ENCODE assay signal across 1 cellular context in the genomic region with DNA sequence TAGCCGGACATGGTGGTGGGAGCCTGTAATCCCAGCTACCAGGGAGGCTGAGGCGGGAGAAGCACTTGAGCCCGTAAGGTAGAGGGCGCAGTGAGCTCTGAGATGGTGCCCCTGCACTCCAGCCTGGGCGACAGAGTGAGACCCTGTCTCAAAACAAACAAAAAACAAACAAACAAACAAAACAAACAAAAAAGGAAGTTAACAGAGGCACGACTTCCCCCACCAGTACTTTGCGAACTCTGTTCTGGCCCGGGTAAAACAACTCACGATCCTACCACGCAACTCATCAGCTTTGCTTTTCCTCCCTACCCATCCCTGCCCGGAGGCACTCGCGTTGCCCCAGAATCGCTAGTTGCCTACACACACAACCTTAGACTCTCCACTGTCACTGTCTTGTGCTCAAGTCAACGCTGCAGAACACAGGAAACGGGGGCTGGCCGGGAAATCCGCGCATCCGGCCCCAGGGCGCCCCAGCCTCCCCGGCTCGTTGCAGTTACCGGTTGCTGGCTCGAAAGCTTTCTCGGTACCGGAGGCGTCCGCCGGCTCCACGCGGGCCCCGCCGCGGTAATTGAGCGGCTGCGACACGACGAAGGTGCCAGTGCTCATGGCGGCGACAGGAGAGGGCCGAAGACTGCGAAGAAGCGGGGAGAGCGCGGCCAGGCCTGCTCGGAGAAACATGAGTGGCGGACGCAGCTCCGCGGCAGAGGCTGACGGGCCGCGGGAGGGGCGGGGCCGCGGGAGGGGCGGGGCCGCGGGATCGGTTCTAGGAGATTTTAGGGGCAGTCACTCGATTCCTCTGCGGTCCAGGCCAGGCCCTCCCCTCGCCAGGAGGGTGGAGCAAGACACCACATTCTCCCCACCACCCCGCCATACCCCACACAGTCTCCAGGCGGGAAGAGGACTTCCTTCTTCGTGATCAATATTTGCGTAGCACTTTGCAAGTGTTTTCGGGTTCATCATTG.
TF ChIP-seq lines count a peak whose summit lies in the region.

Gene ALDH9A1 (minus strand): TSS at position 682 of the 962 bp plus-strand sequence. CDS start 4 bp downstream, at position 678.

TF ChIP-seq in K562, 482 proteins besides CTCF, POLR2A, EP300 and RAD21 (continued from another document and continues in another):
- TF ChIP-seq ZNF407 (IDR thresholded peaks at IDR 0.05; ENCODE audit: low read depth) = peak; percentile 34; the same call in 1 of the 2 replicates
- TF ChIP-seq ELF1 (tag; IDR thresholded peaks at IDR 0.05) = no peak
- TF ChIP-seq, protein P1, sequence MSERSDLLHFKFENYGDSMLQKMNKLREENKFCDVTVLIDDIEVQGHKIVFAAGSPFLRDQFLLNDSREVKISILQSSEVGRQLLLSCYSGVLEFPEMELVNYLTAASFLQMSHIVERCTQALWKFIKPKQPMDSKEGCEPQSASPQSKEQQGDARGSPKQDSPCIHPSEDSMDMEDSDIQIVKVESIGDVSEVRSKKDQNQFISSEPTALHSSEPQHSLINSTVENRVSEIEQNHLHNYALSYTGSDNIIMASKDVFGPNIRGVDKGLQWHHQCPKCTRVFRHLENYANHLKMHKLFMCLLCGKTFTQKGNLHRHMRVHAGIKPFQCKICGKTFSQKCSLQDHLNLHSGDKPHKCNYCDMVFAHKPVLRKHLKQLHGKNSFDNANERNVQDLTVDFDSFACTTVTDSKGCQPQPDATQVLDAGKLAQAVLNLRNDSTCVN (CRISPR knock-in tag; IDR thresholded peaks at IDR 0.05) = 0 out of 2 replicates have a peak, but pooled peaks have one; percentile 52
- no peak for TF ChIP-seq RNF219 (CRISPR knock-in tag; IDR thresholded peaks at IDR 0.05)
- no peak for TF ChIP-seq ZNF780A (CRISPR knock-in tag; IDR thresholded peaks at IDR 0.05)
- no peak for TF ChIP-seq ZNF408 (CRISPR knock-in tag; IDR thresholded peaks at IDR 0.05; ENCODE audit: low read depth)
- peak; percentile 68 for TF ChIP-seq MGA (IDR thresholded peaks at IDR 0.05)
- TF ChIP-seq GATAD2A (IDR thresholded peaks at IDR 0.05) = 0 out of 2 replicates have a peak, but pooled peaks have one; percentile 14
- TF ChIP-seq, protein P2, sequence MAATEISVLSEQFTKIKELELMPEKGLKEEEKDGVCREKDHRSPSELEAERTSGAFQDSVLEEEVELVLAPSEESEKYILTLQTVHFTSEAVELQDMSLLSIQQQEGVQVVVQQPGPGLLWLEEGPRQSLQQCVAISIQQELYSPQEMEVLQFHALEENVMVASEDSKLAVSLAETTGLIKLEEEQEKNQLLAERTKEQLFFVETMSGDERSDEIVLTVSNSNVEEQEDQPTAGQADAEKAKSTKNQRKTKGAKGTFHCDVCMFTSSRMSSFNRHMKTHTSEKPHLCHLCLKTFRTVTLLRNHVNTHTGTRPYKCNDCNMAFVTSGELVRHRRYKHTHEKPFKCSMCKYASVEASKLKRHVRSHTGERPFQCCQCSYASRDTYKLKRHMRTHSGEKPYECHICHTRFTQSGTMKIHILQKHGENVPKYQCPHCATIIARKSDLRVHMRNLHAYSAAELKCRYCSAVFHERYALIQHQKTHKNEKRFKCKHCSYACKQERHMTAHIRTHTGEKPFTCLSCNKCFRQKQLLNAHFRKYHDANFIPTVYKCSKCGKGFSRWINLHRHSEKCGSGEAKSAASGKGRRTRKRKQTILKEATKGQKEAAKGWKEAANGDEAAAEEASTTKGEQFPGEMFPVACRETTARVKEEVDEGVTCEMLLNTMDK (IDR thresholded peaks at IDR 0.05; ENCODE audit: borderline replicate concordance, insufficient read depth, low read depth, low read length, poor library complexity, severe bottlenecking) = peak; percentile 57
- peak; percentile 47; the same call in 1 of the 2 replicates for TF ChIP-seq CTBP1 (IDR thresholded peaks at IDR 0.05; ENCODE audit: borderline replicate concordance)
- peak; percentile 95; the same call in 1 of the 2 replicates for TF ChIP-seq LARP7 (IDR thresholded peaks at IDR 0.05)
- TF ChIP-seq BMI1 (IDR thresholded peaks at IDR 0.05; ENCODE audit: low read length) = no peak
- 0 out of 2 replicates have a peak, but pooled peaks have one; percentile 24 for TF ChIP-seq ATF7 (IDR thresholded peaks at IDR 0.05)
- peak; percentile 85 for TF ChIP-seq GABPA (tag; conservative IDR thresholded peaks at IDR 0.05; ENCODE audit: low read depth)
- TF ChIP-seq DNMT1 (IDR thresholded peaks at IDR 0.05) = no peak
- TF ChIP-seq FOXK2 (conservative IDR thresholded peaks at IDR 0.05 in 1 of 2, IDR thresholded peaks at IDR 0.05 in 1 of 2; ENCODE audit: low read depth in 2 of 2) = peak; percentile 53 to 54; a peak in 2 of 4 replicates
- 0 out of 2 replicates have a peak, but pooled peaks have one; percentile 17 for TF ChIP-seq CREM (IDR thresholded peaks at IDR 0.05; ENCODE audit: low read depth)
- TF ChIP-seq KHSRP (IDR thresholded peaks at IDR 0.05) = no peak
